Comparison of ENCODE assay signal across 2 cellular contexts in the genomic region with DNA sequence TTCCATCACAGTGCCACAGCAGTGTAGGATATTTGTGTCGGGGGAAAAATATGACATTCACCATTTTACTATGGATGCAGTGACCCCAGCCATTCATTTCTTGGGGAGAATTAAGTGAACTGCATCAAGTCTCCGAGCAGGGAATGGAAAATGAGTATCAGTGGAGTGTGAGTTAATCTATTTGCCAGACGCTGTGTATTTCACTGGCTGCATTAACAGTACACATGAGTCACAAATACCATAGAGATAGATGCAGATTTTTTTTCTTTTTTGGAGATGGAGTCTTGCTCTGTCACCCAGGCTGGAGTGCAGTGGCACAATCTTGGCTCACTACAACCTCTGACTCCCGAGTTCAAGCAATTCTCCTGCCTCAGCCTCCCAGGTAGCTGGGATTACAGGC.
TF ChIP-seq lines count a peak whose summit lies in the region.

No MANE protein-coding gene starts in this region.

TF ChIP-seq in SK-N-SH treated with all-trans-retinoic acid at 6 μM for 48 hours, 23 proteins besides CTCF, POLR2A, EP300 and RAD21 (continued from another document):
- TF ChIP-seq, protein P1, sequence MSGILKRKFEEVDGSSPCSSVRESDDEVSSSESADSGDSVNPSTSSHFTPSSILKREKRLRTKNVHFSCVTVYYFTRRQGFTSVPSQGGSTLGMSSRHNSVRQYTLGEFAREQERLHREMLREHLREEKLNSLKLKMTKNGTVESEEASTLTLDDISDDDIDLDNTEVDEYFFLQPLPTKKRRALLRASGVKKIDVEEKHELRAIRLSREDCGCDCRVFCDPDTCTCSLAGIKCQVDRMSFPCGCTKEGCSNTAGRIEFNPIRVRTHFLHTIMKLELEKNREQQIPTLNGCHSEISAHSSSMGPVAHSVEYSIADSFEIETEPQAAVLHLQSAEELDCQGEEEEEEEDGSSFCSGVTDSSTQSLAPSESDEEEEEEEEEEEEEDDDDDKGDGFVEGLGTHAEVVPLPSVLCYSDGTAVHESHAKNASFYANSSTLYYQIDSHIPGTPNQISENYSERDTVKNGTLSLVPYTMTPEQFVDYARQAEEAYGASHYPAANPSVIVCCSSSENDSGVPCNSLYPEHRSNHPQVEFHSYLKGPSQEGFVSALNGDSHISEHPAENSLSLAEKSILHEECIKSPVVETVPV (CRISPR knock-in tag; IDR thresholded peaks at IDR 0.05), result no peak
- TF ChIP-seq ZFP30 (CRISPR knock-in tag; IDR thresholded peaks at IDR 0.05) (no peak), ZC3H10 (CRISPR knock-in tag; IDR thresholded peaks at IDR 0.05) (no peak), CSDC2 (CRISPR knock-in tag; IDR thresholded peaks at IDR 0.05) (no peak), PPARA (CRISPR knock-in tag; IDR thresholded peaks at IDR 0.05; ENCODE audit: borderline replicate concordance) (no peak), ISL1 (CRISPR knock-in tag; IDR thresholded peaks at IDR 0.05) (no peak), ZNF70 (CRISPR knock-in tag; IDR thresholded peaks at IDR 0.05) (no peak), ARNTL (CRISPR knock-in tag; IDR thresholded peaks at IDR 0.05; ENCODE audit: borderline replicate concordance, low read depth) (no peak), ZNF8 (CRISPR knock-in tag; IDR thresholded peaks at IDR 0.05) (no peak), TCF4 (CRISPR knock-in tag; IDR thresholded peaks at IDR 0.05; ENCODE audit: borderline replicate concordance) (no peak), ZNF565 (CRISPR knock-in tag; conservative IDR thresholded peaks at IDR 0.05; ENCODE audit: low read depth) (no peak)
- TF ChIP-seq, protein P2, sequence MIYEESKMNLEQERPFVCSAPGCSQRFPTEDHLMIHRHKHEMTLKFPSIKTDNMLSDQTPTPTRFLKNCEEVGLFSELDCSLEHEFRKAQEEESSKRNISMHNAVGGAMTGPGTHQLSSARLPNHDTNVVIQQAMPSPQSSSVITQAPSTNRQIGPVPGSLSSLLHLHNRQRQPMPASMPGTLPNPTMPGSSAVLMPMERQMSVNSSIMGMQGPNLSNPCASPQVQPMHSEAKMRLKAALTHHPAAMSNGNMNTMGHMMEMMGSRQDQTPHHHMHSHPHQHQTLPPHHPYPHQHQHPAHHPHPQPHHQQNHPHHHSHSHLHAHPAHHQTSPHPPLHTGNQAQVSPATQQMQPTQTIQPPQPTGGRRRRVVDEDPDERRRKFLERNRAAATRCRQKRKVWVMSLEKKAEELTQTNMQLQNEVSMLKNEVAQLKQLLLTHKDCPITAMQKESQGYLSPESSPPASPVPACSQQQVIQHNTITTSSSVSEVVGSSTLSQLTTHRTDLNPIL (CRISPR knock-in tag; IDR thresholded peaks at IDR 0.05; ENCODE audit: low read depth), result no peak
- TF ChIP-seq, protein P3, sequence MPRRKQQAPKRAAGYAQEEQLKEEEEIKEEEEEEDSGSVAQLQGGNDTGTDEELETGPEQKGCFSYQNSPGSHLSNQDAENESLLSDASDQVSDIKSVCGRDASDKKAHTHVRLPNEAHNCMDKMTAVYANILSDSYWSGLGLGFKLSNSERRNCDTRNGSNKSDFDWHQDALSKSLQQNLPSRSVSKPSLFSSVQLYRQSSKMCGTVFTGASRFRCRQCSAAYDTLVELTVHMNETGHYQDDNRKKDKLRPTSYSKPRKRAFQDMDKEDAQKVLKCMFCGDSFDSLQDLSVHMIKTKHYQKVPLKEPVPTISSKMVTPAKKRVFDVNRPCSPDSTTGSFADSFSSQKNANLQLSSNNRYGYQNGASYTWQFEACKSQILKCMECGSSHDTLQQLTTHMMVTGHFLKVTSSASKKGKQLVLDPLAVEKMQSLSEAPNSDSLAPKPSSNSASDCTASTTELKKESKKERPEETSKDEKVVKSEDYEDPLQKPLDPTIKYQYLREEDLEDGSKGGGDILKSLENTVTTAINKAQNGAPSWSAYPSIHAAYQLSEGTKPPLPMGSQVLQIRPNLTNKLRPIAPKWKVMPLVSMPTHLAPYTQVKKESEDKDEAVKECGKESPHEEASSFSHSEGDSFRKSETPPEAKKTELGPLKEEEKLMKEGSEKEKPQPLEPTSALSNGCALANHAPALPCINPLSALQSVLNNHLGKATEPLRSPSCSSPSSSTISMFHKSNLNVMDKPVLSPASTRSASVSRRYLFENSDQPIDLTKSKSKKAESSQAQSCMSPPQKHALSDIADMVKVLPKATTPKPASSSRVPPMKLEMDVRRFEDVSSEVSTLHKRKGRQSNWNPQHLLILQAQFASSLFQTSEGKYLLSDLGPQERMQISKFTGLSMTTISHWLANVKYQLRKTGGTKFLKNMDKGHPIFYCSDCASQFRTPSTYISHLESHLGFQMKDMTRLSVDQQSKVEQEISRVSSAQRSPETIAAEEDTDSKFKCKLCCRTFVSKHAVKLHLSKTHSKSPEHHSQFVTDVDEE (CRISPR knock-in tag; IDR thresholded peaks at IDR 0.05), result no peak
- TF ChIP-seq, protein P4, sequence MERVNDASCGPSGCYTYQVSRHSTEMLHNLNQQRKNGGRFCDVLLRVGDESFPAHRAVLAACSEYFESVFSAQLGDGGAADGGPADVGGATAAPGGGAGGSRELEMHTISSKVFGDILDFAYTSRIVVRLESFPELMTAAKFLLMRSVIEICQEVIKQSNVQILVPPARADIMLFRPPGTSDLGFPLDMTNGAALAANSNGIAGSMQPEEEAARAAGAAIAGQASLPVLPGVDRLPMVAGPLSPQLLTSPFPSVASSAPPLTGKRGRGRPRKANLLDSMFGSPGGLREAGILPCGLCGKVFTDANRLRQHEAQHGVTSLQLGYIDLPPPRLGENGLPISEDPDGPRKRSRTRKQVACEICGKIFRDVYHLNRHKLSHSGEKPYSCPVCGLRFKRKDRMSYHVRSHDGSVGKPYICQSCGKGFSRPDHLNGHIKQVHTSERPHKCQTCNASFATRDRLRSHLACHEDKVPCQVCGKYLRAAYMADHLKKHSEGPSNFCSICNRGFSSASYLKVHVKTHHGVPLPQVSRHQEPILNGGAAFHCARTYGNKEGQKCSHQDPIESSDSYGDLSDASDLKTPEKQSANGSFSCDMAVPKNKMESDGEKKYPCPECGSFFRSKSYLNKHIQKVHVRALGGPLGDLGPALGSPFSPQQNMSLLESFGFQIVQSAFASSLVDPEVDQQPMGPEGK (CRISPR knock-in tag; IDR thresholded peaks at IDR 0.05; ENCODE audit: borderline replicate concordance), result no peak

TF ChIP-seq in SK-N-SH, 30 proteins besides CTCF, POLR2A, EP300 and RAD21 (continued from another document):
- TF ChIP-seq, protein P5, sequence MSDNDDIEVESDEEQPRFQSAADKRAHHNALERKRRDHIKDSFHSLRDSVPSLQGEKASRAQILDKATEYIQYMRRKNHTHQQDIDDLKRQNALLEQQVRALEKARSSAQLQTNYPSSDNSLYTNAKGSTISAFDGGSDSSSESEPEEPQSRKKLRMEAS (IDR thresholded peaks at IDR 0.05; ENCODE audit: low read depth), result no peak
- TF ChIP-seq YY1 (IDR thresholded peaks at IDR 0.05; ENCODE audit: low read depth), result no peak
- TF ChIP-seq GATA2 (CRISPR knock-in tag; IDR thresholded peaks at IDR 0.05), result no peak
- TF ChIP-seq, protein P6, sequence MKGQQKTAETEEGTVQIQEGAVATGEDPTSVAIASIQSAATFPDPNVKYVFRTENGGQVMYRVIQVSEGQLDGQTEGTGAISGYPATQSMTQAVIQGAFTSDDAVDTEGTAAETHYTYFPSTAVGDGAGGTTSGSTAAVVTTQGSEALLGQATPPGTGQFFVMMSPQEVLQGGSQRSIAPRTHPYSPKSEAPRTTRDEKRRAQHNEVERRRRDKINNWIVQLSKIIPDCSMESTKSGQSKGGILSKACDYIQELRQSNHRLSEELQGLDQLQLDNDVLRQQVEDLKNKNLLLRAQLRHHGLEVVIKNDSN (IDR thresholded peaks at IDR 0.05; ENCODE audit: borderline replicate concordance, low read depth), result no peak
- TF ChIP-seq, protein P7, sequence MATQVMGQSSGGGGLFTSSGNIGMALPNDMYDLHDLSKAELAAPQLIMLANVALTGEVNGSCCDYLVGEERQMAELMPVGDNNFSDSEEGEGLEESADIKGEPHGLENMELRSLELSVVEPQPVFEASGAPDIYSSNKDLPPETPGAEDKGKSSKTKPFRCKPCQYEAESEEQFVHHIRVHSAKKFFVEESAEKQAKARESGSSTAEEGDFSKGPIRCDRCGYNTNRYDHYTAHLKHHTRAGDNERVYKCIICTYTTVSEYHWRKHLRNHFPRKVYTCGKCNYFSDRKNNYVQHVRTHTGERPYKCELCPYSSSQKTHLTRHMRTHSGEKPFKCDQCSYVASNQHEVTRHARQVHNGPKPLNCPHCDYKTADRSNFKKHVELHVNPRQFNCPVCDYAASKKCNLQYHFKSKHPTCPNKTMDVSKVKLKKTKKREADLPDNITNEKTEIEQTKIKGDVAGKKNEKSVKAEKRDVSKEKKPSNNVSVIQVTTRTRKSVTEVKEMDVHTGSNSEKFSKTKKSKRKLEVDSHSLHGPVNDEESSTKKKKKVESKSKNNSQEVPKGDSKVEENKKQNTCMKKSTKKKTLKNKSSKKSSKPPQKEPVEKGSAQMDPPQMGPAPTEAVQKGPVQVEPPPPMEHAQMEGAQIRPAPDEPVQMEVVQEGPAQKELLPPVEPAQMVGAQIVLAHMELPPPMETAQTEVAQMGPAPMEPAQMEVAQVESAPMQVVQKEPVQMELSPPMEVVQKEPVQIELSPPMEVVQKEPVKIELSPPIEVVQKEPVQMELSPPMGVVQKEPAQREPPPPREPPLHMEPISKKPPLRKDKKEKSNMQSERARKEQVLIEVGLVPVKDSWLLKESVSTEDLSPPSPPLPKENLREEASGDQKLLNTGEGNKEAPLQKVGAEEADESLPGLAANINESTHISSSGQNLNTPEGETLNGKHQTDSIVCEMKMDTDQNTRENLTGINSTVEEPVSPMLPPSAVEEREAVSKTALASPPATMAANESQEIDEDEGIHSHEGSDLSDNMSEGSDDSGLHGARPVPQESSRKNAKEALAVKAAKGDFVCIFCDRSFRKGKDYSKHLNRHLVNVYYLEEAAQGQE (IDR thresholded peaks at IDR 0.05; ENCODE audit: low read depth, low read length), result no peak
- TF ChIP-seq, protein P8, sequence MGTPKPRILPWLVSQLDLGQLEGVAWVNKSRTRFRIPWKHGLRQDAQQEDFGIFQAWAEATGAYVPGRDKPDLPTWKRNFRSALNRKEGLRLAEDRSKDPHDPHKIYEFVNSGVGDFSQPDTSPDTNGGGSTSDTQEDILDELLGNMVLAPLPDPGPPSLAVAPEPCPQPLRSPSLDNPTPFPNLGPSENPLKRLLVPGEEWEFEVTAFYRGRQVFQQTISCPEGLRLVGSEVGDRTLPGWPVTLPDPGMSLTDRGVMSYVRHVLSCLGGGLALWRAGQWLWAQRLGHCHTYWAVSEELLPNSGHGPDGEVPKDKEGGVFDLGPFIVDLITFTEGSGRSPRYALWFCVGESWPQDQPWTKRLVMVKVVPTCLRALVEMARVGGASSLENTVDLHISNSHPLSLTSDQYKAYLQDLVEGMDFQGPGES (IDR thresholded peaks at IDR 0.05; ENCODE audit: low read depth, low read length), result no peak
- TF ChIP-seq TAF1 (IDR thresholded peaks at IDR 0.05; ENCODE audit: borderline replicate concordance, low read depth, low read length), result no peak
- TF ChIP-seq FOXJ3 (CRISPR knock-in tag; IDR thresholded peaks at IDR 0.05), result no peak
- TF ChIP-seq RCOR1 (IDR thresholded peaks at IDR 0.05; ENCODE audit: low read length), result no peak
- no peak for TF ChIP-seq ELF1 (IDR thresholded peaks at IDR 0.05)
- TF ChIP-seq FOSL2 (IDR thresholded peaks at IDR 0.05; ENCODE audit: borderline replicate concordance, low read depth), result no peak
- TF ChIP-seq POLR2AphosphoS5 (IDR thresholded peaks at IDR 0.05; ENCODE audit: low read depth, low read length), result no peak
- no peak for TF ChIP-seq RFX5 (IDR thresholded peaks at IDR 0.05; ENCODE audit: low read length)
- no peak for TF ChIP-seq CHD2 (IDR thresholded peaks at IDR 0.05; ENCODE audit: low read length, partially characterized antibody)
- no peak for TF ChIP-seq SMC3 (IDR thresholded peaks at IDR 0.05; ENCODE audit: low read depth, low read length)
- no peak for TF ChIP-seq MXI1 (IDR thresholded peaks at IDR 0.05; ENCODE audit: low read depth, low read length)
- TF ChIP-seq GABPA (IDR thresholded peaks at IDR 0.05; ENCODE audit: low read depth), result no peak
